Comparison of ENCODE assay signal across 18 cellular contexts in the genomic region with DNA sequence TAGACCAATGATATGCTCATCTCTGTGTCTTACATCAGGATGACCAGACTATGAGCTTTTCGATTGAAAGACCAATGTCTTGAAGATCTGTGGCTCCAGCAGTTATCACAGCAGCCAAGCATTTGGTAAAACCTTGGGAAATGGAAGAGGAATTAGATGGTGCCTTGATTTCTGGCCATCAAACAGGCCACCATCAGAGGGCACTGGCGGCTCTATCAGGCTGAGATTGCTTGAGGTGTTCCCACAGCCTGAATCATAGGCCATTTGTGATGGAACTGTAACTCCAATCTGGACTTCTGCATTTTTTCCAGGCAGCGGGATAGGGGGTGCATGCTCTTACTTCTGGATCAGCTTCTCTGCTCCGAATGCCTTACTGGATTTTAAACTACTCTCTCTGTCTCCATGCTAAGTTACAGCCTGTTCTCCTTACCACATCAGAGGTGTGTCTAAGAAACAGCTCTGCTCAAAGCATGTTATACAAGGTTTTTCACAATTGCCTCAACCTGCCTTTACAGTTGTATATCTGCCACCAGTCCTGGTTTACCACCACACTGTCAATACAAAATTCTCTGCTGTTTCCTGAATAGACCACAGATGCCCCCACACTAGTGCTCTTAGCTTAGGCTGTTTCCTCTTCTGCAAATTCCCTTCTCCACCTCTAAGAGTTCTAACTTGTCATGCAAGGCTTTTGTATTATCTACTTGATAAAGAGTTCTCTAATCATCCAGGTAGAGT.
DNase-seq lines count a peak whose midpoint lies in the region; ATAC-seq and TF ChIP-seq lines count a peak whose summit lies in the region.
"Had no signal": no experiment of that assay in that cellular context is flagged by ENCODE, and none has a peak within 500 bp of the region (broad histone marks: within the 10 kb centered on the region; RNA-seq: fewer than 3 reads in every experiment).

No MANE protein-coding gene starts in this region.

- TF ChIP-seq EP300 in stomach (IDR thresholded peaks at IDR 0.05): no peak

- H3K9me3 ChIP-seq in mammary epithelial cell (replicated peaks; ENCODE audit: insufficient read depth, low read length) (no peaks in the 10 kb centered on the region), stomach (no peaks in the 10 kb centered on the region)
- H3K9me3 ChIP-seq: gastrocnemius medialis, neutrophil had no signal

- WGBS in mammary epithelial cell (ENCODE audit: low coverage, missing lambda C conversion rate): 48% methylated on average over 4 of the region's 4 CpGs
- WGBS in stomach, 5 donors: 63 to 82% (median 73%) methylated on average over 4 of the region's 4 CpGs

- dilution Hi-C loops in mammary epithelial cell (cut with HindIII; ENCODE audit: low sequenced_read_pairs): no loop called here

- peaks cover 29% of the 10 kb centered on the region for H3K27me3 Mint-ChIP-seq in MCF 10A (ENCODE audit: insufficient read depth, unreplicated experiment)
- H3K27me3 Mint-ChIP-seq in WTC11 (ENCODE audit: low read depth): no peaks in the 10 kb centered on the region
- H3K27me3 Mint-ChIP-seq: T-cell had no signal

- DNase-seq in MCF 10A (ENCODE audit: unreplicated experiment) (peak; percentile 19), mammary epithelial cell (no peak), NCI-H69 (lab: John Stamatoyannopoulos, UW) (peak; percentile 3), WTC11 (ENCODE audit: low spot score) (peak; percentile 23), stomach (peak; percentile 31), erythroblast (lab: John Stamatoyannopoulos, UW) (no peak), NCI-H2227 (lab: John Stamatoyannopoulos, UW; ENCODE audit: unreplicated experiment) (no peak), Right ventricle myocardium inferior (ENCODE audit: missing footprints) (no peak)
- DNase-seq: activated CD4-positive, alpha-beta T cell treated with anti-CD3 and anti-CD28 coated beads for 48 hours; activated T-cell treated with anti-CD3 and anti-CD28 coated beads, Interleukin-2, amount 50 U/mL, for 48 hours; aorta; DMS153; gastrocnemius medialis; NCI-H1105; NCI-H345; T-cell; upper lobe of left lung had no signal

- in situ Hi-C loops in mammary epithelial cell (cut with MboI; ENCODE audit: low sequenced_read_pairs in 2 of 2): no loop called here

- TF ChIP-seq CTCF in MCF 10A (IDR thresholded peaks at IDR 0.05; ENCODE audit: unreplicated experiment) (no peak), mammary epithelial cell (conservative IDR thresholded peaks at IDR 0.05 in 1 of 2, IDR thresholded peaks at IDR 0.05 in 1 of 2; ENCODE audit: extremely low read depth in 1 of 2, insufficient read depth in 1 of 2, low read depth in 1 of 2, low read length in 2 of 2) (peak in 1 of 2 donors; percentile 18), WTC11 (IDR thresholded peaks at IDR 0.05) (no peak), stomach (IDR thresholded peaks at IDR 0.05) (no peak)

- no peak overlapping the region for H3K27ac ChIP-seq in mammary epithelial cell (ENCODE audit: insufficient read depth, low read depth, low read length)
- H3K27ac ChIP-seq in stomach: no peak overlapping the region
- H3K27ac ChIP-seq: gastrocnemius medialis, neutrophil, upper lobe of left lung had no signal

- H3K4me3 Mint-ChIP-seq in MCF 10A (ENCODE audit: unreplicated experiment): no peak overlapping the region
- H3K4me3 Mint-ChIP-seq in WTC11: no peak overlapping the region
- H3K4me3 Mint-ChIP-seq: T-cell had no signal

- no peak overlapping the region for H2AFZ ChIP-seq in mammary epithelial cell (ENCODE audit: low read depth, low read length)

- CTCF ChIA-PET in MCF 10A (lab: Yijun Ruan, JAX) (no interaction called here), mammary epithelial cell (lab: Charles Lee; ENCODE audit: low non-redundant PET) (no interaction called here), WTC11 (lab: Charles Lee) (no interaction called here)

- no peaks in the 10 kb centered on the region for H3K4me1 Mint-ChIP-seq in MCF 10A (ENCODE audit: insufficient read depth, unreplicated experiment)
- peaks cover 4% of the 10 kb centered on the region; the same call in 1 of the 2 replicates for H3K4me1 Mint-ChIP-seq in WTC11

- intact Hi-C loops in MCF 10A (cut with micrococcal nuclease): no loop called here
- intact Hi-C loops in mammary epithelial cell (cut with micrococcal nuclease): no loop called here
- intact Hi-C loops in stomach (cut with DNase I; ENCODE audit: low total_unique reads): no loop called here
- intact Hi-C loops in Right ventricle myocardium inferior (cut with DNase I): no loop called here

- H3K27ac Mint-ChIP-seq in MCF 10A (ENCODE audit: low read depth, unreplicated experiment): no peak overlapping the region
- no peak overlapping the region for H3K27ac Mint-ChIP-seq in WTC11

- H4K20me1 ChIP-seq in mammary epithelial cell (ENCODE audit: insufficient read depth, low read length): no peaks in the 10 kb centered on the region

- H3K36me3 Mint-ChIP-seq in MCF 10A (ENCODE audit: insufficient read depth, unreplicated experiment): no peaks in the 10 kb centered on the region
- peaks cover 3% of the 10 kb centered on the region; the same call in 1 of the 2 replicates for H3K36me3 Mint-ChIP-seq in WTC11
- H3K36me3 Mint-ChIP-seq: T-cell had no signal

- H3K4me1 ChIP-seq in mammary epithelial cell (ENCODE audit: insufficient read depth, low read length) (no peaks in the 10 kb centered on the region), stomach (no peaks in the 10 kb centered on the region)
- H3K4me1 ChIP-seq: gastrocnemius medialis, upper lobe of left lung had no signal

- POLR2A ChIA-PET in MCF 10A (lab: Yijun Ruan, JAX) (no interaction called here), WTC11 (lab: Charles Lee) (no interaction called here)

- TF ChIP-seq POLR2A in stomach (IDR thresholded peaks at IDR 0.05) (no peak), erythroblast (IDR thresholded peaks at IDR 0.05; ENCODE audit: low read length) (no peak)

- H3K27me3 ChIP-seq in mammary epithelial cell (ENCODE audit: insufficient read depth, low read length) (no peaks in the 10 kb centered on the region), stomach (no peaks in the 10 kb centered on the region)
- H3K27me3 ChIP-seq: gastrocnemius medialis, neutrophil, upper lobe of left lung had no signal

- ATAC-seq in WTC11: peak; percentile 71; the same call in 1 of the 2 replicates
- ATAC-seq in Right ventricle myocardium inferior: no peak
- ATAC-seq: gastrocnemius medialis had no signal

- no peak overlapping the region for H3K4me2 ChIP-seq in mammary epithelial cell (ENCODE audit: insufficient read depth, low read depth, low read length)

- no peak overlapping the region for H3K9ac ChIP-seq in mammary epithelial cell (ENCODE audit: insufficient read depth, low read length)

- H3K4me3 ChIP-seq in mammary epithelial cell (replicated peaks in 1 of 3; ENCODE audit: insufficient read depth in 1 of 3, low read depth in 2 of 3, low read length in 3 of 3) (no peak overlapping the region), stomach (no peak overlapping the region)
- H3K4me3 ChIP-seq: gastrocnemius medialis, upper lobe of left lung had no signal

- no peaks in the 10 kb centered on the region for H3K36me3 ChIP-seq in mammary epithelial cell (ENCODE audit: insufficient read depth, low read length)
- H3K36me3 ChIP-seq in stomach: no peaks in the 10 kb centered on the region
- H3K36me3 ChIP-seq: gastrocnemius medialis, neutrophil, upper lobe of left lung had no signal

- BruUV-seq in MCF 10A (replicated peaks; lab: Mats Ljungman, UMichigan) (no TSS peak), mammary epithelial cell (replicated peaks; lab: Mats Ljungman, UMichigan) (no TSS peak)

- no peaks in the 10 kb centered on the region for H3K79me2 ChIP-seq in mammary epithelial cell (ENCODE audit: insufficient read depth, low read length)

- H3K9me3 Mint-ChIP-seq in MCF 10A (ENCODE audit: unreplicated experiment) (no peaks in the 10 kb centered on the region), WTC11 (peaks cover 20% of the 10 kb centered on the region)

TF ChIP-seq in WTC11, 78 proteins besides CTCF, POLR2A, EP300 and RAD21 (continues in another document):
- TF ChIP-seq GABPB1 (CRISPR knock-in tag; IDR thresholded peaks at IDR 0.05) (no peak), MLX (CRISPR knock-in tag; IDR thresholded peaks at IDR 0.05) (no peak), ZNF263 (CRISPR knock-in tag; IDR thresholded peaks at IDR 0.05; ENCODE audit: low read depth) (no peak), E2F4 (CRISPR knock-in tag; IDR thresholded peaks at IDR 0.05; ENCODE audit: borderline replicate concordance, low read depth) (no peak), NFATC4 (CRISPR knock-in tag; IDR thresholded peaks at IDR 0.05) (no peak), PREB (CRISPR knock-in tag; IDR thresholded peaks at IDR 0.05; ENCODE audit: borderline replicate concordance) (no peak)
- TF ChIP-seq, protein P1, sequence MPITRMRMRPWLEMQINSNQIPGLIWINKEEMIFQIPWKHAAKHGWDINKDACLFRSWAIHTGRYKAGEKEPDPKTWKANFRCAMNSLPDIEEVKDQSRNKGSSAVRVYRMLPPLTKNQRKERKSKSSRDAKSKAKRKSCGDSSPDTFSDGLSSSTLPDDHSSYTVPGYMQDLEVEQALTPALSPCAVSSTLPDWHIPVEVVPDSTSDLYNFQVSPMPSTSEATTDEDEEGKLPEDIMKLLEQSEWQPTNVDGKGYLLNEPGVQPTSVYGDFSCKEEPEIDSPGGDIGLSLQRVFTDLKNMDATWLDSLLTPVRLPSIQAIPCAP (CRISPR knock-in tag; IDR thresholded peaks at IDR 0.05): no peak

Comparison
In these comparisons a context has a peak if more than half of its experiments do, and no peak if none do; other contexts are left out.
1. DNase-seq: peak in MCF 10A (single experiment), NCI-H69 (single experiment), WTC11 (single experiment) and stomach (single experiment); none in mammary epithelial cell (single experiment), erythroblast (0 of 2), NCI-H2227 (single experiment) and Right ventricle myocardium inferior (single experiment).